ENCODE assay signal across 8 cellular contexts in the genomic region with DNA sequence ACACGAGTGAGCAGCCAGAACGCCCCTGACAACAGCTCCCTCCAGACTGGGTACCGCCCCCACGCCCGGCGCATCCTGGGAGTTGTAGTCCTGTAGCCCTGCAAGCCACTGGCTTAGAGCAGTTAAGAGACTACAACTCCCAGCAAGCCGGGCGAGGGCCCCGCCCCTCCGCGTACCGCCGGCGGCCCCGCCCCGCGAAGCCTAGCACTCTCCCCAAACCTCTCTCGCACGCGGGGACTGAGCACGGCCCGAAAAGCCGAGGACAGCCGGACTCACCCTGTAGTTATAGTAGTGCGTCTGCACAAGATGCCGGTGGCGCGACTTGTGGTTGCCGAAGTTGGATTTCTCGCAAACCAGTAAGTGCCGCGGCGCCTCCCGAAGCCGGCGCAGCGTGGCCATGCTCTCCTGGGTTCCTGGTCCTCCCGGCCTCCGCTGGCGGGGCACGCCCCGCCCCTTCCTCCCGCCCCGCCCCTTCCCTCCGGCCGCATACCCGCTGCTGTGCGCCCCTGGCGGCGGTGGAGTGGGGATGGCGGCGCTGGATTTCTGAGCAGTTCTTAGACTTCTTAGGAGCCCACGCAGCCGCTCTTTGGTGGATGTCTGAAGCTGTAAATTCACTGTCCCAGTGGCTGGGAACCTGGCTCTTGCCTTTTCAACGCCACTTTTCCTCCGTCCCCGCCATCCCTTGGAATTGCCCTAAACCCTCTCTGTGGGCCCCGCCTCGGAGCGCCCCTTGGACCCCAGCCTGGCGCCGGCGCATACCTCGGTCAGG. TPM values are rescaled to one million over a fixed set of nuclear protein-coding genes. Genes with fewer than 3 reads are reported as not detected.
DNase-seq lines count a peak whose midpoint lies in the region; ATAC-seq and TF ChIP-seq lines count a peak whose summit lies in the region.

Gene RPP40 (minus strand): TSS at position 434 of the 769 bp plus-strand sequence. CDS start 35 bp downstream, at position 399.

- H3K27ac Mint-ChIP-seq in activated B cell treated with CpG ODN at 0.5 μM for 24 hours = peak within 1 kb of the TSS; percentile 98

- H3K27ac ChIP-seq in caudate nucleus (ENCODE audit: low read depth, low read length) = peak within 1 kb of the TSS; percentile 89

- POLR2A ChIA-PET in activated B cell treated with CpG ODN at 0.5 μM for 24 hours (lab: Charles Lee) = interaction anchor here (0.6 to 1.9 kb wide), 10 partner anchors 10 to 1885 kb away, joined by 3 to 12 read pairs (median 3); partner anchors contain the start of genes BPHL, CDYL, FARS2 and LYRM4

- peaks cover 13% of the 10 kb centered on the region for H3K4me1 Mint-ChIP-seq in activated B cell treated with CpG ODN at 0.5 μM for 24 hours

- intact Hi-C loops in activated B cell treated with CpG ODN at 0.5 μM for 24 hours (cut with micrococcal nuclease) = loop anchor here (1.0 to 5.0 kb wide), 9 partner anchors 27 to 1256 kb away; partner anchors contain the start of genes ECI2 and PPP1R3G

- ATAC-seq in GM18907 (IDR thresholded peaks at IDR 0.05; ENCODE audit: unreplicated experiment) = peak; percentile 91
- ATAC-seq in HG03159 (IDR thresholded peaks at IDR 0.05; ENCODE audit: unreplicated experiment) = peak; percentile 93
- peak; percentile 94 for ATAC-seq in activated B cell treated with CpG ODN at 0.5 μM for 24 hours (ENCODE audit: low read depth)

- CTCF ChIA-PET in activated B cell treated with CpG ODN at 0.5 μM for 24 hours (lab: Charles Lee) = interaction anchor here (1.4 kb wide), 1 partner anchor 27 kb away, joined by 3 read pairs; no protein-coding TSS in a partner anchor

- no peak for TF ChIP-seq CTCF in activated B cell treated with CpG ODN at 0.5 μM for 24 hours (IDR thresholded peaks at IDR 0.05)

- peak within 1 kb of the TSS; percentile 94 for H3K4me3 Mint-ChIP-seq in activated B cell treated with CpG ODN at 0.5 μM for 24 hours

- H3K27me3 Mint-ChIP-seq in activated B cell treated with CpG ODN at 0.5 μM for 24 hours = no peaks in the 10 kb centered on the region

- peak; percentile 96 for DNase-seq in AG08396 (ENCODE audit: low spot score)
- peak; percentile 98 for DNase-seq in NCI-H2227 (lab: John Stamatoyannopoulos, UW; ENCODE audit: unreplicated experiment)
- peak; percentile 98 for DNase-seq in activated B cell treated with CpG ODN at 0.5 μM for 24 hours
- peak; percentile 74 to 99 (median 96) for DNase-seq in caudate nucleus (lab: John Stamatoyannopoulos, UW)
- DNase-seq in inferior parietal cortex (ENCODE audit: extremely low spot score) = peak; percentile 94
- peak; percentile 97 to 99 for DNase-seq in stimulated activated CD4-positive, alpha-beta T cell treated with anti-CD3 and anti-CD28 coated beads, Interleukin-12 subunit alpha, Interleukin-12 subunit beta, amount 100 ng/mL, for 24 hours (ENCODE audit: low read depth in 2 of 2)

- no peaks in the 10 kb centered on the region for H3K9me3 Mint-ChIP-seq in activated B cell treated with CpG ODN at 0.5 μM for 24 hours

- H3K36me3 Mint-ChIP-seq in activated B cell treated with CpG ODN at 0.5 μM for 24 hours (ENCODE audit: low read depth) = peaks cover 28% of the 10 kb centered on the region

RNA-seq across cellular contexts. Expression of gene RPP40, which starts in this region (rescaled TPM):
- total RNA-seq in activated B cell treated with CpG ODN at 0.5 μM for 24 hours = 5.9 and 7.1 TPM in 2 replicates

Comparison
In these comparisons a context has a peak if more than half of its experiments do, and no peak if none do; other contexts are left out.
1. Peak in every context shown above with its lines: DNase-seq, ATAC-seq and H3K27ac ChIP-seq.